In genomic region chr6:115782612-115783011, GRCh38 we compare ENCODE assay signal across 35 cellular contexts.
"Had no signal": no experiment of that assay in that cellular context is flagged by ENCODE, and none has a peak within 500 bp of the region (broad histone marks: within the 10 kb centered on the region; RNA-seq: fewer than 3 reads in every experiment).

No MANE protein-coding gene starts in this region.

- H3K4me3 Mint-ChIP-seq: activated B cell treated with CpG ODN at 0.5 μM for 24 hours; activated CD4-positive, alpha-beta memory T cell treated with anti-CD3 and anti-CD28 coated beads for 36 hours; activated CD4-positive, alpha-beta T cell treated with anti-CD3 and anti-CD28 coated beads, Interleukin-2, amount 10 ng/mL, durations not matched to agents 24 days and 14 days; activated CD8-positive, alpha-beta T cell treated with anti-CD3 and anti-CD28 coated beads for 36 hours; activated naive CD4-positive, alpha-beta T cell treated with anti-CD3 and anti-CD28 coated beads for 36 hours; activated naive CD8-positive, alpha-beta T cell treated with anti-CD3 and anti-CD28 coated beads for 36 hours; activated T-cell treated with anti-CD3 and anti-CD28 coated beads, Interleukin-2, amount 50 U/mL, for 4 hours; activated T-cell treated with anti-CD3 and anti-CD28 coated beads, Interleukin-2, amount 50 U/mL, for 72 hours; activated T-helper 1 cell treated with anti-CD3 and anti-CD28 coated beads, Interleukin-12 subunit alpha, Interleukin-12 subunit beta, Interleukin-2, Interleukin-4 antibody, amounts not matched to agents 30 ng/mL and 10 ng/mL and 1 ng/mL, durations not matched to agents 14 hours and 24 hours and 36 hours; activated T-helper 17 cell treated with anti-CD3 and anti-CD28 coated beads, Interleukin-2, amount 50 U/mL, for 72 hours; T-helper 1 cell treated with Interleukin-12 subunit alpha and Interleukin-12 subunit beta and Interleukin-4 antibody, amounts not matched to agents 30 μg/mL and 1 μg/mL, for 36 hours; T-helper 2 cell treated with Interferon-gamma antibody and Interleukin-4, amounts not matched to agents 5 μg/mL and 100 μg/mL, for 36 hours had no signal

- H3K27ac ChIP-seq: adrenal gland, body of pancreas, brain microvascular endothelial cell, breast epithelium, VCaP had no signal

- H3K27ac Mint-ChIP-seq: activated B cell treated with CpG ODN at 0.5 μM for 24 hours; activated CD4-positive, alpha-beta memory T cell treated with anti-CD3 and anti-CD28 coated beads for 36 hours; activated CD4-positive, alpha-beta T cell treated with anti-CD3 and anti-CD28 coated beads, Interleukin-2, amount 10 ng/mL, durations not matched to agents 24 days and 14 days; activated CD8-positive, alpha-beta T cell treated with anti-CD3 and anti-CD28 coated beads for 36 hours; activated naive CD4-positive, alpha-beta T cell treated with anti-CD3 and anti-CD28 coated beads for 36 hours; activated naive CD4-positive, alpha-beta T cell treated with anti-CD3 and anti-CD28 coated beads, Interleukin-2, amount 50 U/mL, for 72 hours; activated naive CD8-positive, alpha-beta T cell treated with anti-CD3 and anti-CD28 coated beads for 36 hours; activated T-cell treated with anti-CD3 and anti-CD28 coated beads, Interleukin-2, amount 50 U/mL, for 72 hours; activated T-helper 1 cell treated with anti-CD3 and anti-CD28 coated beads, Interleukin-12 subunit alpha, Interleukin-12 subunit beta, Interleukin-2, Interleukin-4 antibody, amounts not matched to agents 30 ng/mL and 10 ng/mL and 1 ng/mL, durations not matched to agents 14 hours and 24 hours and 36 hours; activated T-helper 17 cell treated with anti-CD3 and anti-CD28 coated beads, Interleukin-2, amount 50 U/mL, for 72 hours; T-helper 1 cell treated with Interleukin-12 subunit alpha and Interleukin-12 subunit beta and Interleukin-4 antibody, amounts not matched to agents 30 μg/mL and 1 μg/mL, for 36 hours; T-helper 2 cell treated with Interferon-gamma antibody and Interleukin-4, amounts not matched to agents 5 μg/mL and 100 μg/mL, for 36 hours had no signal

- DNase-seq: activated B cell treated with CpG ODN at 0.5 μM for 24 hours; activated CD4-positive, alpha-beta memory T cell treated with anti-CD3 and anti-CD28 coated beads for 36 hours; activated CD4-positive, alpha-beta T cell treated with anti-CD3 and anti-CD28 coated beads for 4 hours; activated CD4-positive, alpha-beta T cell treated with anti-CD3 and anti-CD28 coated beads, Interleukin-2, amount 10 ng/mL, durations not matched to agents 24 days and 14 days; activated CD4-positive, alpha-beta T cell treated with anti-CD3 and anti-CD28 coated beads, Interleukin-2, amount 50 U/mL, for 1 hour; activated CD4-positive, alpha-beta T cell treated with anti-CD3 and anti-CD28 coated beads, Interleukin-2, amount 50 U/mL, for 4 hours; activated CD4-positive, CD25-positive, alpha-beta regulatory T cell treated with anti-CD3 and anti-CD28 coated beads, Interleukin-2, amount 50 U/mL, for 72 hours; activated CD8-positive, alpha-beta memory T cell treated with anti-CD3 and anti-CD28 coated beads, Interleukin-2, amount 50 U/mL, for 4 hours; activated CD8-positive, alpha-beta T cell treated with anti-CD3 and anti-CD28 coated beads for 36 hours; activated effector memory CD4-positive, alpha-beta T cell treated with anti-CD3 and anti-CD28 coated beads, Interleukin-2, amount 50 U/mL, for 16 hours; activated gamma-delta T cell treated with Interleukin-2 at 50 U/mL for 16 hours; activated naive CD4-positive, alpha-beta T cell; activated naive CD4-positive, alpha-beta T cell treated with anti-CD3 and anti-CD28 coated beads for 36 hours; activated naive CD4-positive, alpha-beta T cell treated with anti-CD3 and anti-CD28 coated beads, Interleukin-2, amount 50 U/mL, for 16 hours; activated naive CD8-positive, alpha-beta T cell treated with anti-CD3 and anti-CD28 coated beads for 36 hours; activated T-cell treated with anti-CD3 and anti-CD28 coated beads for 4 hours; activated T-cell treated with anti-CD3 and anti-CD28 coated beads, Interleukin-2, amount 50 U/mL, for 1 hour; activated T-cell treated with anti-CD3 and anti-CD28 coated beads, Interleukin-2, amount 50 U/mL, for 4 hours; activated T-cell treated with anti-CD3 and anti-CD28 coated beads, Interleukin-2, amount 50 U/mL, for 72 hours; adrenal gland; amniotic stem cell; body of pancreas; brain microvascular endothelial cell; central memory CD4-positive, alpha-beta T cell; SW 1271; T-helper 1 cell; T-helper 2 cell; T-helper 9 cell had no signal

- H3K27me3 ChIP-seq: adrenal gland, body of pancreas, brain microvascular endothelial cell, breast epithelium had no signal

- H3K9me3 Mint-ChIP-seq: activated B cell treated with CpG ODN at 0.5 μM for 24 hours; activated CD4-positive, alpha-beta memory T cell treated with anti-CD3 and anti-CD28 coated beads for 36 hours; activated CD4-positive, alpha-beta T cell treated with anti-CD3 and anti-CD28 coated beads, Interleukin-2, amount 10 ng/mL, durations not matched to agents 24 days and 14 days; activated CD8-positive, alpha-beta T cell treated with anti-CD3 and anti-CD28 coated beads for 36 hours; activated naive CD8-positive, alpha-beta T cell treated with anti-CD3 and anti-CD28 coated beads for 36 hours; activated T-helper 1 cell treated with anti-CD3 and anti-CD28 coated beads, Interleukin-12 subunit alpha, Interleukin-12 subunit beta, Interleukin-2, Interleukin-4 antibody, amounts not matched to agents 30 ng/mL and 10 ng/mL and 1 ng/mL, durations not matched to agents 14 hours and 24 hours and 36 hours; T-helper 1 cell treated with Interleukin-12 subunit alpha and Interleukin-12 subunit beta and Interleukin-4 antibody, amounts not matched to agents 30 μg/mL and 1 μg/mL, for 36 hours; T-helper 2 cell treated with Interferon-gamma antibody and Interleukin-4, amounts not matched to agents 5 μg/mL and 100 μg/mL, for 36 hours had no signal

- H3K4me1 ChIP-seq: adrenal gland, body of pancreas, breast epithelium had no signal

- H3K9me3 ChIP-seq: adrenal gland, body of pancreas, breast epithelium had no signal

- H3K36me3 Mint-ChIP-seq: activated CD4-positive, alpha-beta memory T cell treated with anti-CD3 and anti-CD28 coated beads for 36 hours; activated naive CD4-positive, alpha-beta T cell treated with anti-CD3 and anti-CD28 coated beads, Interleukin-2, amount 50 U/mL, for 72 hours; activated naive CD8-positive, alpha-beta T cell treated with anti-CD3 and anti-CD28 coated beads for 36 hours had no signal

- H3K4me3 ChIP-seq: adrenal gland, body of pancreas, breast epithelium had no signal

- H3K4me1 Mint-ChIP-seq: activated B cell treated with CpG ODN at 0.5 μM for 24 hours; activated CD4-positive, alpha-beta T cell treated with anti-CD3 and anti-CD28 coated beads, Interleukin-2, amount 10 ng/mL, durations not matched to agents 24 days and 14 days; activated naive CD8-positive, alpha-beta T cell treated with anti-CD3 and anti-CD28 coated beads for 36 hours; activated T-helper 17 cell treated with anti-CD3 and anti-CD28 coated beads, Interleukin-2, amount 50 U/mL, for 72 hours had no signal

- H3K36me3 ChIP-seq: adrenal gland, brain microvascular endothelial cell, breast epithelium had no signal

- ATAC-seq: activated CD8-positive, alpha-beta T cell treated with anti-CD3 and anti-CD28 coated beads for 36 hours; activated naive CD4-positive, alpha-beta T cell treated with anti-CD3 and anti-CD28 coated beads, Interleukin-2, amount 50 U/mL, for 72 hours; activated T-cell treated with anti-CD3 and anti-CD28 coated beads, Interleukin-2, amount 50 U/mL, for 4 hours; activated T-cell treated with anti-CD3 and anti-CD28 coated beads, Interleukin-2, amount 50 U/mL, for 72 hours; activated T-helper 17 cell treated with anti-CD3 and anti-CD28 coated beads, Interleukin-2, amount 50 U/mL, for 72 hours; body of pancreas had no signal

- H3K27me3 Mint-ChIP-seq: activated B cell treated with CpG ODN at 0.5 μM for 24 hours; activated CD4-positive, alpha-beta memory T cell treated with anti-CD3 and anti-CD28 coated beads for 36 hours; activated CD4-positive, alpha-beta T cell treated with anti-CD3 and anti-CD28 coated beads, Interleukin-2, amount 10 ng/mL, durations not matched to agents 24 days and 14 days; activated CD8-positive, alpha-beta T cell treated with anti-CD3 and anti-CD28 coated beads for 36 hours; activated naive CD8-positive, alpha-beta T cell treated with anti-CD3 and anti-CD28 coated beads for 36 hours; activated T-helper 17 cell treated with anti-CD3 and anti-CD28 coated beads, Interleukin-2, amount 50 U/mL, for 72 hours had no signal
